ENCODE assay signal across 10 cellular contexts in the genomic region with DNA sequence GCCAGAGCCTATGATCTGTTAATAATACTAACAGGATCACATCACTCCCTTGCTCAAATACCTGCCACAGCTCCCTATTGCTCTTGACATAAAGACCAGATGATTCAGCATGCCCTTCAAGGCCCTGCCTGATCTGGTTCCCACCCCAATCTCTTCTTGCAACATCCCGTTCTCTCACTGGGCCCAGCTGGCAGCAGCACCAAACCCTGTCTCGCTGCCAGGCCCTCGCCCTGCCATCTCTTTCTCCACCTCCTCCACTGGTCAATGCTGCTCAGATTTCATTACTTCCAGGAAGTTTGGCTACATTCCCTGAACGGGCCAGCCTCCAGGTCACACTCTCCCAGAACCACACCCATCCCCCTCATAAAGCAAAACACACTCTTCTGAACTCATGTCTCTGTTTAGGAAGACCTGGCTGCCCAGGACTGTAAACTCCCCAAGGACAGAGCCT. TPM values are rescaled to one million over a fixed set of nuclear protein-coding genes. Genes with fewer than 3 reads are reported as not detected.
DNase-seq lines count a peak whose midpoint lies in the region; ATAC-seq and TF ChIP-seq lines count a peak whose summit lies in the region.
"Had no signal": no experiment of that assay in that cellular context is flagged by ENCODE, and none has a peak within 500 bp of the region (broad histone marks: within the 10 kb centered on the region; RNA-seq: fewer than 3 reads in every experiment).

No MANE protein-coding gene starts in this region.

- TF ChIP-seq CTCF in VCaP (conservative IDR thresholded peaks at IDR 0.05) (no peak), spleen (IDR thresholded peaks at IDR 0.05 in 8 of 11, conservative IDR thresholded peaks at IDR 0.05 in 3 of 11) (no peak)

- H3K27me3 ChIP-seq in spleen (replicated peaks in 1 of 7) = no peaks in the 10 kb centered on the region

- peak; percentile 93 for ATAC-seq in left ventricle myocardium superior
- ATAC-seq in HG02588 (IDR thresholded peaks at IDR 0.05; ENCODE audit: unreplicated experiment) = no peak

- peak; percentile 99 for DNase-seq in H4 (ENCODE audit: low spot score)
- DNase-seq in left ventricle myocardium superior = peak; percentile 91
- DNase-seq in spleen = no peak
- no peak for DNase-seq in activated CD4-positive, CD25-positive, alpha-beta regulatory T cell (lab: John Stamatoyannopoulos, UW)
- DNase-seq in activated CD4-positive, alpha-beta T cell treated with anti-CD3 and anti-CD28 coated beads for 4 hours = no peak
- DNase-seq in HK-2 (ENCODE audit: unreplicated experiment) = no peak
- DNase-seq: activated T-cell treated with anti-CD3 and anti-CD28 coated beads, Interleukin-2, amount 50 U/mL, for 1 hour; NCI-H1105 treated with DMSO at 0.1 percent for 48 hours had no signal

- no peak for TF ChIP-seq POLR2A in spleen (IDR thresholded peaks at IDR 0.05)

- peak overlapping the region; percentile 92 for H3K27ac ChIP-seq in VCaP
- peak overlapping the region in 6 of 8 donors; percentile 43 to 70 (median 57) for H3K27ac ChIP-seq in spleen

- H3K9me3 ChIP-seq in spleen = no peaks in the 10 kb centered on the region

- intact Hi-C loops in left ventricle myocardium superior (cut with micrococcal nuclease) (no loop called here), spleen (cut with DNase I; ENCODE audit: low total_unique reads) (no loop called here)

- H3K36me3 ChIP-seq in spleen = no peaks in the 10 kb centered on the region

- 46 to 71% (median 52%) methylated on average over 4 of the region's 4 CpGs for WGBS in spleen, 5 donors

- no peak overlapping the region for H3K4me3 ChIP-seq in spleen

- H3K4me1 ChIP-seq in spleen = peaks cover 0 to 12% (median 6%) of the 10 kb centered on the region in 6 donors

RNA-seq across cellular contexts. Expression of gene BCAT2, which starts 8.6 kb away (rescaled TPM):
- 45.4 and 47.3 TPM in 2 replicates for total RNA-seq in H4 (2014; rRNA removed; shearing (Covaris generic))
- total RNA-seq in left ventricle myocardium superior = 64.6 TPM
- 10 to 100 TPM; 15.5 to 25.3 (median 20.4) TPM for total RNA-seq in spleen
- 10 to 100 TPM; 25.5 to 31.7 (median 29.4) TPM for polyA plus RNA-seq in spleen

RNA-seq across cellular contexts. Expression of gene HSD17B14, which starts 16.9 kb away (rescaled TPM):
- not detected in 2 replicates for total RNA-seq in H4 (2014; rRNA removed; shearing (Covaris generic))
- total RNA-seq in left ventricle myocardium superior (1.2 TPM), spleen (10 to 100 TPM in 3 of 7 donors, 1 to 10 TPM in 4; 2.4 to 14.7 (median 8.1) TPM)
- 10 to 100 TPM; 10.1 to 16.5 (median 11.2) TPM for polyA plus RNA-seq in spleen

RNA-seq across cellular contexts. Expression of gene PLEKHA4, which starts 49.0 kb away (rescaled TPM):
- total RNA-seq in H4 (2014; rRNA removed; shearing (Covaris generic)) = 2.9 and 5.4 TPM in 2 replicates
- total RNA-seq in left ventricle myocardium superior = 22.2 TPM
- 10 to 100 TPM in 6 of 7 donors, 1 to 10 TPM in 1; 8.6 to 24.2 (median 16.0) TPM for total RNA-seq in spleen
- polyA plus RNA-seq in spleen = 10 to 100 TPM; 12.2 to 20.6 (median 13.8) TPM

RNA-seq across cellular contexts. Expression of gene PPP1R15A, which starts 52.8 kb away (rescaled TPM):
- total RNA-seq in H4 (2014; rRNA removed; shearing (Covaris generic)) = 15.8 and 16.1 TPM in 2 replicates
- 63.0 TPM for total RNA-seq in left ventricle myocardium superior
- 10 to 100 TPM; 30.2 to 74.2 (median 47.6) TPM for total RNA-seq in spleen
- polyA plus RNA-seq in spleen = 10 to 100 TPM; 18.5 to 54.5 (median 21.5) TPM

Comparison
In these comparisons a context has a peak if more than half of its experiments do, and no peak if none do; other contexts are left out.
1. DNase-seq: peak in H4 (single experiment) and left ventricle myocardium superior (single experiment); none in spleen (single experiment), activated CD4-positive, CD25-positive, alpha-beta regulatory T cell (0 of 4), activated CD4-positive, alpha-beta T cell treated with anti-CD3 and anti-CD28 coated beads for 4 hours (0 of 2) and HK-2 (single experiment).